In genomic region chr4:2823301-2823670, GRCh38 we compare ENCODE assay signal across 20 cellular contexts. TPM values are rescaled to one million over a fixed set of nuclear protein-coding genes. Genes with fewer than 3 reads are reported as not detected.
DNase-seq lines count a peak whose midpoint lies in the region; ATAC-seq, FAIRE-seq and TF ChIP-seq lines count a peak whose summit lies in the region.
"Had no signal": no experiment of that assay in that cellular context is flagged by ENCODE, and none has a peak within 500 bp of the region (broad histone marks: within the 10 kb centered on the region; RNA-seq: fewer than 3 reads in every experiment).

No MANE protein-coding gene starts in this region.

- in situ Hi-C loops in HAP-1 (cut with MboI; ENCODE audit: low sequenced_read_pairs): no loop called here

- peak; percentile 3 for DNase-seq in GM06990 (ENCODE audit: extremely low read depth, insufficient read length)
- peak; percentile 49 for DNase-seq in RWPE2 (ENCODE audit: low spot score)
- DNase-seq in kidney: peak; percentile 71
- DNase-seq in sigmoid colon: peak; percentile 65
- DNase-seq in COLO829 (ENCODE audit: low spot score): no peak
- DNase-seq in HAP-1 (ENCODE audit: low spot score in 2 of 2): no peak
- DNase-seq: ACHN, AML-193, Caco-2, EL, HFFc6, NCI-H1092, NCI-H146, NCI-H2081, NCI-H510A, NCI-H774 had no signal

- TF ChIP-seq CTCF in GM06990 (IDR thresholded peaks at IDR 0.05; ENCODE audit: insufficient read depth, low read length, poor library complexity, severe bottlenecking) (no peak), RWPE2 (IDR thresholded peaks at IDR 0.05; ENCODE audit: poor library complexity, severe bottlenecking) (no peak), kidney (IDR thresholded peaks at IDR 0.05; ENCODE audit: borderline replicate concordance, extremely low read depth, insufficient read depth) (no peak), sigmoid colon (IDR thresholded peaks at IDR 0.05) (no peak)

- no peak overlapping the region for H3K27ac ChIP-seq in RWPE2 (ENCODE audit: poor library complexity, severe bottlenecking)
- no peak overlapping the region for H3K27ac ChIP-seq in kidney (ENCODE audit: low read depth in 2 of 2, low read length in 2 of 2)
- no peak overlapping the region for H3K27ac ChIP-seq in sigmoid colon
- H3K27ac ChIP-seq: KMS-11 had no signal

- no peak overlapping the region for H3K4me3 ChIP-seq in GM06990 (replicated peaks; ENCODE audit: low read depth, low read length)
- H3K4me3 ChIP-seq in RWPE2 (ENCODE audit: severe bottlenecking): no peak overlapping the region
- H3K4me3 ChIP-seq in kidney (ENCODE audit: low read length in 2 of 2): no peak overlapping the region
- H3K4me3 ChIP-seq in sigmoid colon: no peak overlapping the region
- no peak overlapping the region for H3K4me3 ChIP-seq in HAP-1

- ATAC-seq in RWPE2 (ENCODE audit: low read depth) (no peak), HG02642 (IDR thresholded peaks at IDR 0.05; ENCODE audit: poor library complexity, unreplicated experiment) (no peak)
- ATAC-seq: HepG2 had no signal

- H3K9ac ChIP-seq in kidney (ENCODE audit: low read length in 2 of 2): no peak overlapping the region
- H3K9ac ChIP-seq: KMS-11 had no signal

- TF ChIP-seq POLR2A in sigmoid colon (IDR thresholded peaks at IDR 0.05): no peak

- no peak for FAIRE-seq in kidney (lab: Jason Lieb, UNC)
- FAIRE-seq: GM19239, HepG2 had no signal

- H3K4me1 ChIP-seq in RWPE2 (ENCODE audit: insufficient read depth, poor library complexity, severe bottlenecking) (no peaks in the 10 kb centered on the region), kidney (ENCODE audit: control insufficient read depth in 1 of 2, insufficient read depth in 1 of 2, low read depth in 1 of 2, low read length in 2 of 2) (peaks cover 0 to 3% of the 10 kb centered on the region in 2 donors), sigmoid colon (peaks cover 0 to 10% (median 7%) of the 10 kb centered on the region in 4 donors), HAP-1 (no peaks in the 10 kb centered on the region)
- H3K4me1 ChIP-seq: Caco-2 had no signal

- WGBS in sigmoid colon, 2 donors: 91 to 95% methylated on average over 4 of the region's 4 CpGs

- H3K27me3 ChIP-seq in GM06990 (replicated peaks; ENCODE audit: control insufficient read depth, insufficient read depth, low read length): no peaks in the 10 kb centered on the region
- no peaks in the 10 kb centered on the region for H3K27me3 ChIP-seq in RWPE2 (ENCODE audit: insufficient read depth, poor library complexity, severe bottlenecking)
- H3K27me3 ChIP-seq in sigmoid colon: no peaks in the 10 kb centered on the region
- H3K27me3 ChIP-seq in HAP-1 (ENCODE audit: low read depth): no peaks in the 10 kb centered on the region

- intact Hi-C loops in kidney (cut with DNase I): no loop called here
- intact Hi-C loops in sigmoid colon (cut with DNase I): no loop called here

- no peak for TF ChIP-seq EP300 in sigmoid colon (IDR thresholded peaks at IDR 0.05)

- H3K9me3 ChIP-seq in RWPE2 (ENCODE audit: severe bottlenecking) (no peaks in the 10 kb centered on the region), kidney (ENCODE audit: control insufficient read depth in 1 of 2, low read length in 2 of 2) (no peaks in the 10 kb centered on the region), sigmoid colon (no peaks in the 10 kb centered on the region), HAP-1 (no peaks in the 10 kb centered on the region)
- H3K9me3 ChIP-seq: Caco-2 had no signal

- H3K36me3 ChIP-seq in GM06990 (ENCODE audit: control insufficient read depth, insufficient read depth, low read length) (peaks cover 39% of the 10 kb centered on the region), RWPE2 (ENCODE audit: low read depth) (peaks cover 53% of the 10 kb centered on the region), kidney (ENCODE audit: control insufficient read depth in 1 of 2, insufficient read depth in 2 of 2, low read length in 2 of 2) (peaks cover 24 to 27% of the 10 kb centered on the region in 2 donors), sigmoid colon (peaks cover 0 to 49% (median 0%) of the 10 kb centered on the region in 4 donors), HAP-1 (replicated peaks) (no peaks in the 10 kb centered on the region)

RNA-seq across cellular contexts. Expression of gene ADD1, which starts 20.4 kb away (rescaled TPM):
- total RNA-seq in kidney (313 TPM), sigmoid colon (100 to 1,000 TPM; 166 to 378 (median 183) TPM)
- polyA plus RNA-seq in kidney (ENCODE audit: insufficient read depth, low read depth, low replicate concordance) (232 TPM), sigmoid colon (100 to 1,000 TPM; 113 to 162 (median 120) TPM)

RNA-seq across cellular contexts. Expression of gene SH3BP2, which starts 30.4 kb away (rescaled TPM):
- total RNA-seq in kidney: 128 TPM
- 27.3 TPM for polyA plus RNA-seq in kidney (ENCODE audit: insufficient read depth, low read depth, low replicate concordance)
- 10 to 100 TPM; 18.4 to 49.3 (median 24.2) TPM for total RNA-seq in sigmoid colon
- 10 to 100 TPM; 18.6 to 82.4 (median 35.6) TPM for polyA plus RNA-seq in sigmoid colon

Comparison
In these comparisons a context has a peak if more than half of its experiments do, and no peak if none do; other contexts are left out.
1. DNase-seq: peak in GM06990 (single experiment), RWPE2 (single experiment), kidney (single experiment) and sigmoid colon (single experiment); none in COLO829 (single experiment) and HAP-1 (0 of 2).